In genomic region chr6:54846243-54846856, GRCh38 we compare ENCODE assay signal across 9 cellular contexts. TPM values are rescaled to one million over a fixed set of nuclear protein-coding genes. Genes with fewer than 3 reads are reported as not detected.
DNase-seq lines count a peak whose midpoint lies in the region; TF ChIP-seq lines count a peak whose summit lies in the region.
"Had no signal": no experiment of that assay in that cellular context is flagged by ENCODE, and none has a peak within 500 bp of the region (broad histone marks: within the 10 kb centered on the region; RNA-seq: fewer than 3 reads in every experiment).

A gene with protein sequence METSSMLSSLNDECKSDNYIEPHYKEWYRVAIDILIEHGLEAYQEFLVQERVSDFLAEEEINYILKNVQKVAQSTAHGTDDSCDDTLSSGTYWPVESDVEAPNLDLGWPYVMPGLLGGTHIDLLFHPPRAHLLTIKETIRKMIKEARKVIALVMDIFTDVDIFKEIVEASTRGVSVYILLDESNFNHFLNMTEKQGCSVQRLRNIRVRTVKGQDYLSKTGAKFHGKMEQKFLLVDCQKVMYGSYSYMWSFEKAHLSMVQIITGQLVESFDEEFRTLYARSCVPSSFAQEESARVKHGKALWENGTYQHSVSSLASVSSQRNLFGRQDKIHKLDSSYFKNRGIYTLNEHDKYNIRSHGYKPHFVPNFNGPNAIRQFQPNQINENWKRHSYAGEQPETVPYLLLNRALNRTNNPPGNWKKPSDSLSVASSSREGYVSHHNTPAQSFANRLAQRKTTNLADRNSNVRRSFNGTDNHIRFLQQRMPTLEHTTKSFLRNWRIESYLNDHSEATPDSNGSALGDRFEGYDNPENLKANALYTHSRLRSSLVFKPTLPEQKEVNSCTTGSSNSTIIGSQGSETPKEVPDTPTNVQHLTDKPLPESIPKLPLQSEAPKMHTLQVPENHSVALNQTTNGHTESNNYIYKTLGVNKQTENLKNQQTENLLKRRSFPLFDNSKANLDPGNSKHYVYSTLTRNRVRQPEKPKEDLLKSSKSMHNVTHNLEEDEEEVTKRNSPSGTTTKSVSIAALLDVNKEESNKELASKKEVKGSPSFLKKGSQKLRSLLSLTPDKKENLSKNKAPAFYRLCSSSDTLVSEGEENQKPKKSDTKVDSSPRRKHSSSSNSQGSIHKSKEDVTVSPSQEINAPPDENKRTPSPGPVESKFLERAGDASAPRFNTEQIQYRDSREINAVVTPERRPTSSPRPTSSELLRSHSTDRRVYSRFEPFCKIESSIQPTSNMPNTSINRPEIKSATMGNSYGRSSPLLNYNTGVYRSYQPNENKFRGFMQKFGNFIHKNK (plus strand): TSS chr6:54846771. CDS start chr6:54870247, 23,476 bp downstream.

- WGBS in mammary epithelial cell (ENCODE audit: low coverage, missing lambda C conversion rate): 3% methylated on average over 15 of the region's 50 CpGs
- 5 to 10% (median 6%) methylated on average over 27 to 50 of the region's 50 CpGs for WGBS in stomach, 5 donors

- peak in 1 of 2 donors; percentile 8 for TF ChIP-seq CTCF in mammary epithelial cell (conservative IDR thresholded peaks at IDR 0.05 in 1 of 2, IDR thresholded peaks at IDR 0.05 in 1 of 2; ENCODE audit: extremely low read depth in 1 of 2, insufficient read depth in 1 of 2, low read depth in 1 of 2, low read length in 2 of 2)
- no peak for TF ChIP-seq CTCF in kidney epithelial cell (IDR thresholded peaks at IDR 0.05; ENCODE audit: insufficient read depth, low read length, poor library complexity, severe bottlenecking)
- TF ChIP-seq CTCF in stomach (IDR thresholded peaks at IDR 0.05): no peak

- H3K4me1 ChIP-seq in HUES6 (ENCODE audit: control insufficient read depth, insufficient read depth, low read length) (peaks cover 11% of the 10 kb centered on the region), mammary epithelial cell (ENCODE audit: insufficient read depth, low read length) (peaks cover 27% of the 10 kb centered on the region), stomach (peaks cover 0 to 14% (median 13%) of the 10 kb centered on the region in 4 donors), Karpas-422 (ENCODE audit: low read length) (no peaks in the 10 kb centered on the region)

- H3K4me3 ChIP-seq in HUES6 (ENCODE audit: low read depth, low read length): peak within 1 kb of the TSS; percentile 81
- peak within 1 kb of the TSS; percentile 70 to 84 (median 82) for H3K4me3 ChIP-seq in mammary epithelial cell (replicated peaks in 1 of 3; ENCODE audit: insufficient read depth in 1 of 3, low read depth in 2 of 3, low read length in 3 of 3)
- peak within 1 kb of the TSS; percentile 54 for H3K4me3 ChIP-seq in kidney epithelial cell (ENCODE audit: low read depth, low read length)
- H3K4me3 ChIP-seq in stomach: peak within 1 kb of the TSS; percentile 48 to 64 (median 52)
- H3K4me3 ChIP-seq in Karpas-422 (ENCODE audit: low read length): no peak within 1 kb of the TSS

- H3K79me2 ChIP-seq in mammary epithelial cell (ENCODE audit: insufficient read depth, low read length) (peaks cover 46% of the 10 kb centered on the region), Karpas-422 (ENCODE audit: low read length) (no peaks in the 10 kb centered on the region)

- H3K27me3 ChIP-seq in HUES6 (ENCODE audit: control insufficient read depth, insufficient read depth, low read length): peaks cover 20% of the 10 kb centered on the region
- H3K27me3 ChIP-seq in mammary epithelial cell (ENCODE audit: insufficient read depth, low read length): no peaks in the 10 kb centered on the region
- H3K27me3 ChIP-seq in kidney epithelial cell (ENCODE audit: control insufficient read depth, insufficient read depth, low read length): no peaks in the 10 kb centered on the region
- H3K27me3 ChIP-seq in stomach: peaks cover 0 to 36% (median 12%) of the 10 kb centered on the region in 3 donors
- no peaks in the 10 kb centered on the region for H3K27me3 ChIP-seq in Karpas-422 (ENCODE audit: low read length)

- no peak for TF ChIP-seq POLR2A in stomach (IDR thresholded peaks at IDR 0.05)

- peak within 1 kb of the TSS; percentile 73 for H3K9ac ChIP-seq in HUES6 (ENCODE audit: low read length)
- peak within 1 kb of the TSS; percentile 99 for H3K9ac ChIP-seq in mammary epithelial cell (ENCODE audit: insufficient read depth, low read length)
- H3K9ac ChIP-seq in Karpas-422 (ENCODE audit: low read length): no peak within 1 kb of the TSS

- H3K4me2 ChIP-seq in mammary epithelial cell (ENCODE audit: insufficient read depth, low read depth, low read length) (peak within 1 kb of the TSS; percentile 90), Karpas-422 (ENCODE audit: low read depth, low read length, poor library complexity, severe bottlenecking) (no peak within 1 kb of the TSS)

- H3K27ac ChIP-seq in HUES6 (ENCODE audit: low read depth, low read length) (peak within 1 kb of the TSS; percentile 60; the same call in 1 of the 2 replicates), mammary epithelial cell (ENCODE audit: insufficient read depth, low read depth, low read length) (peak within 1 kb of the TSS; percentile 99), stomach (peak within 1 kb of the TSS; percentile 50 to 84 (median 77)), Karpas-422 (ENCODE audit: low read length) (no peak within 1 kb of the TSS)

- intact Hi-C loops in mammary epithelial cell (cut with micrococcal nuclease): loop anchor here (1.0 to 5.0 kb wide), 9 partner anchors 28 to 864 kb away; no protein-coding TSS in a partner anchor
- intact Hi-C loops in stomach (cut with DNase I; ENCODE audit: low total_unique reads): no loop called here

- H2AFZ ChIP-seq in mammary epithelial cell (ENCODE audit: low read depth, low read length) (peak within 1 kb of the TSS; percentile 85), Karpas-422 (ENCODE audit: low read length) (no peak within 1 kb of the TSS)

- TF ChIP-seq EP300 in stomach (IDR thresholded peaks at IDR 0.05): no peak

- no peaks in the 10 kb centered on the region for H4K20me1 ChIP-seq in mammary epithelial cell (ENCODE audit: insufficient read depth, low read length)
- H4K20me1 ChIP-seq in Karpas-422 (ENCODE audit: insufficient read depth, low read depth, low read length): no peaks in the 10 kb centered on the region

- CTCF ChIA-PET in mammary epithelial cell (lab: Charles Lee; ENCODE audit: low non-redundant PET): no interaction called here

- DNase-seq in mammary epithelial cell (peak; percentile 98), kidney epithelial cell (ENCODE audit: low read depth) (no peak), stomach (peak; percentile 77), Karpas-422 (no peak), nucleus accumbens (lab: John Stamatoyannopoulos, UW) (no peak)
- DNase-seq in activated CD4-positive, alpha-beta T cell treated with anti-CD3 and anti-CD28 coated beads, Interleukin-2, amount 50 U/mL, for 48 hours: no peak
- no peak for DNase-seq in activated CD4-positive, alpha-beta T cell treated with anti-CD3 and anti-CD28 coated beads for 4 hours
- DNase-seq: NCI-H1930 had no signal

- H3K9me3 ChIP-seq in HUES6 (ENCODE audit: control insufficient read depth, insufficient read depth, low read depth, low read length) (no peaks in the 10 kb centered on the region), mammary epithelial cell (replicated peaks; ENCODE audit: insufficient read depth, low read length) (no peaks in the 10 kb centered on the region), stomach (peaks cover 0 to 5% (median 0%) of the 10 kb centered on the region in 4 donors), Karpas-422 (ENCODE audit: low read length) (0 out of 2 replicates have a peak, but pooled peaks cover 4% of the 10 kb centered on the region)

- in situ Hi-C loops in mammary epithelial cell (cut with MboI; ENCODE audit: low sequenced_read_pairs in 2 of 2): loop anchor here (5.0 to 25.0 kb wide), 2 partner anchors 109 to 124 kb away; no protein-coding TSS in a partner anchor

- no TSS peak for BruUV-seq in mammary epithelial cell (replicated peaks; lab: Mats Ljungman, UMichigan)

- dilution Hi-C loops in mammary epithelial cell (cut with HindIII; ENCODE audit: low sequenced_read_pairs): no loop called here

- H3K36me3 ChIP-seq in HUES6 (ENCODE audit: control insufficient read depth, insufficient read depth, low read length): no peaks in the 10 kb centered on the region
- H3K36me3 ChIP-seq in mammary epithelial cell (ENCODE audit: insufficient read depth, low read length): no peaks in the 10 kb centered on the region
- no peaks in the 10 kb centered on the region for H3K36me3 ChIP-seq in kidney epithelial cell (ENCODE audit: control insufficient read depth, insufficient read depth, low read length)
- H3K36me3 ChIP-seq in stomach: no peaks in the 10 kb centered on the region
- H3K36me3 ChIP-seq in Karpas-422 (ENCODE audit: insufficient read depth, low read length): no peaks in the 10 kb centered on the region

- no peaks in the 10 kb centered on the region for H3K9me2 ChIP-seq in Karpas-422 (replicated peaks; ENCODE audit: insufficient read depth, low read length)

RNA-seq across cellular contexts. Expression of the gene that starts here (rescaled TPM):
- total RNA-seq in mammary epithelial cell (100 to 1,000 TPM in 1 of 2 donors, 10 to 100 TPM in 1; 52.2 to 101 TPM), kidney epithelial cell (14.5 and 15.7 TPM in 2 replicates), stomach (10 to 100 TPM in 2 of 5 donors, 1 to 10 TPM in 3; 4.5 to 19.3 (median 9.3) TPM)
- polyA plus RNA-seq in mammary epithelial cell (11.4 TPM), stomach (1 to 10 TPM in 1 of 3 donors, under 1 TPM in 2; 0.44 to 1.7 (median 0.92) TPM)
- 60.7 TPM for polyA minus RNA-seq in mammary epithelial cell
- total RNA-seq in Karpas-422 (2014; rRNA removed; shearing (Covaris generic); ENCODE audit: low replicate concordance): not detected in 2 replicates

Comparison
In these comparisons a context has a peak if more than half of its experiments do, and no peak if none do; other contexts are left out.
1. DNase-seq: peak in mammary epithelial cell (single experiment) and stomach (single experiment); none in kidney epithelial cell (single experiment), Karpas-422 (single experiment), activated CD4-positive, alpha-beta T cell treated with anti-CD3 and anti-CD28 coated beads, Interleukin-2, amount 50 U/mL, for 48 hours (0 of 2), activated CD4-positive, alpha-beta T cell treated with anti-CD3 and anti-CD28 coated beads for 4 hours (0 of 2) and nucleus accumbens (0 of 56).